Comparison of ENCODE assay signal across 26 cellular contexts in the genomic region with DNA sequence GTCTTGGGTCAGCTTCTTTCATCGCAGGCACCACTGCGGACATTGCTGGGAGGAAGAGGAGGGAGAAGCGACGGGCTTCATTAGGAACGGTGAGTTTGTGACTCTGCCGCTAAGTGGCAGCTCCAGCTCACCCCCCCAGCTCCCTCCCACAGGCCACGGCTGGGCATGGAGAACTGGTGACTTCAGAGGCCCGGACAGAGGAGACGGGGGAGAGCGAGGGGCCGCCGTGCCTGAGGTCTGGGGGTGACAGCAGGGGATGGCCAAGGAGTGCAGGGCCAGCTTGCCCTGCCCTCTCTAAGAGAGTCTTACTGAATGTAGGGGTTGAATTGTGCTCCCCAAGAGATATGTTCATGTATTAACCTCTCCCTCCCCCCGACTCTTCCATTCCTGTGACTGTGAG. TPM values are rescaled to one million over a fixed set of nuclear protein-coding genes. Genes with fewer than 3 reads are reported as not detected.
"Had no signal": no experiment of that assay in that cellular context is flagged by ENCODE, and none has a peak within 500 bp of the region (broad histone marks: within the 10 kb centered on the region; RNA-seq: fewer than 3 reads in every experiment).

No MANE protein-coding gene starts in this region.

- H3K27ac Mint-ChIP-seq: IgD-negative memory B cell had no signal

- H3K4me3 ChIP-seq: K562 had no signal

- ATAC-seq: K562, Panc1, PC-3 had no signal

- H3K9me3 Mint-ChIP-seq: IgD-negative memory B cell had no signal

- H3K4me3 Mint-ChIP-seq: IgD-negative memory B cell had no signal

- H3K4me2 ChIP-seq: KMS-11, SK-N-SH had no signal

- H3K27ac ChIP-seq: HL-60, KMS-11, RWPE1 had no signal

- H3K9me3 ChIP-seq: SK-N-SH had no signal

- DNase-seq: Kasumi-1, MM.1S, NCI-H1092 treated with DMSO at 0.1 percent for 48 hours, NCI-H1436, NCI-H187, NCI-H2029, NCI-H2081 treated with DMSO at 0.1 percent for 48 hours, NCI-H2171, NCI-H226, NCI-H446, NCI-H510A, NCI-H524 treated with DMSO at 0.1 percent for 48 hours, NCI-H69, NCI-H774, PC-3, SHP77, SK-N-SH, SW 1271 had no signal

- H3K9ac ChIP-seq: KMS-11, SK-N-SH had no signal

- H3K36me3 Mint-ChIP-seq: IgD-negative memory B cell had no signal

RNA-seq across cellular contexts. Expression of gene NFAM1, which starts 13.9 kb away (rescaled TPM):
- total RNA-seq: M059J, SK-MEL-5 had no signal
